In genomic region chrX:139542652-139543051, GRCh38 we compare ENCODE assay signal across 34 cellular contexts. TPM values are rescaled to one million over a fixed set of nuclear protein-coding genes. Genes with fewer than 3 reads are reported as not detected.
"Had no signal": no experiment of that assay in that cellular context is flagged by ENCODE, and none has a peak within 500 bp of the region (broad histone marks: within the 10 kb centered on the region; RNA-seq: fewer than 3 reads in every experiment).

No MANE protein-coding gene starts in this region.

- FAIRE-seq: urothelium cell line had no signal

- H2AFZ ChIP-seq: neural progenitor cell, parathyroid adenoma had no signal

- H3K36me3 ChIP-seq: neural progenitor cell, ovary, spleen, stomach, thoracic aorta, thyroid gland, tibial nerve, upper lobe of left lung, vagina had no signal

- DNase-seq: natural killer cell; occipital lobe; ovary; posterior cingulate gyrus; psoas muscle; right cardiac atrium; spleen; stimulated activated CD4-positive, alpha-beta T cell treated with anti-CD3 and anti-CD28 coated beads, Interleukin-15, amount 100 ng/mL, for 24 hours; stimulated activated CD4-positive, alpha-beta T cell treated with anti-CD3 and anti-CD28 coated beads, Interleukin-2, amount 100 ng/mL, for 24 hours; stimulated activated CD4-positive, alpha-beta T cell treated with anti-CD3 and anti-CD28 coated beads, Interleukin-2, amount 100 ng/mL, for 48 hours; stimulated activated CD4-positive, alpha-beta T cell treated with anti-CD3 and anti-CD28 coated beads, Interleukin-4, amount 100 ng/mL, for 24 hours; stimulated activated naive B cell treated with anti-CD40 and anti-IgM and Interleukin-4, amounts not matched to agents 10 μg/mL and 1 μg/mL and 100 μg/mL, for 72 hours; stimulated activated naive CD4-positive, alpha-beta T cell treated with Interleukin-2 at 50 U/mL for 16 hours; stomach; thyroid gland; trophoblast cell; upper lobe of left lung had no signal

- H3K79me2 ChIP-seq: parathyroid adenoma had no signal

- H3K9ac ChIP-seq: neural progenitor cell, parathyroid adenoma had no signal

- ATAC-seq: natural killer cell; psoas muscle; right cardiac atrium; sciatic nerve; stimulated activated effector memory CD8-positive, alpha-beta T cell treated with anti-CD3 and anti-CD28 coated beads, Interleukin-12 subunit alpha, Interleukin-12 subunit beta, amount 100 ng/mL, for 72 hours; stimulated activated naive B cell treated with anti-CD40 and anti-IgM and Interleukin-4, amounts not matched to agents 10 μg/mL and 1 μg/mL and 100 μg/mL, for 72 hours had no signal

- H3K4me3 ChIP-seq: neural progenitor cell, ovary, psoas muscle, skin epidermis, smooth muscle cell, spleen, stomach, thoracic aorta, thyroid gland, tibial nerve, upper lobe of left lung, vagina had no signal

- H3K9me3 ChIP-seq: ovary, psoas muscle, spleen, stomach, thoracic aorta, thyroid gland, tibial nerve, upper lobe of left lung, vagina had no signal

- H3K27me3 ChIP-seq: neural progenitor cell, ovary, spleen, stomach, thyroid gland, tibial nerve, upper lobe of left lung, vagina had no signal

- H3K4me2 ChIP-seq: neural progenitor cell, smooth muscle cell had no signal

- H3K27ac ChIP-seq: neural progenitor cell, ovary, parathyroid adenoma, psoas muscle, skin epidermis, spleen, stomach, thoracic aorta, thyroid gland, tibial nerve, upper lobe of left lung, vagina had no signal

- H3K4me1 ChIP-seq: neural progenitor cell, parathyroid adenoma, psoas muscle, spleen, thyroid gland, tibial nerve, upper lobe of left lung, vagina had no signal

RNA-seq across cellular contexts. Expression of gene F9, which starts 12.1 kb away (rescaled TPM):
- total RNA-seq: natural killer cell, occipital lobe, osteoblast, progenitor cell of endocrine pancreas, psoas muscle, renal cortical epithelial cell, right cardiac atrium, sciatic nerve, smooth muscle cell, spleen, stomach, subcutaneous adipose tissue, temporal lobe, thyroid gland, tibial nerve, ureter, vagina had no signal
- polyA plus RNA-seq: neural cell, ovary, psoas muscle, right cardiac atrium, smooth muscle cell, spleen, stomach had no signal
